Comparison of ENCODE assay signal across 17 cellular contexts in genomic region chr15:80932989-80933388, GRCh38. TPM values are rescaled to one million over a fixed set of nuclear protein-coding genes. Genes with fewer than 3 reads are reported as not detected.
A peak's percentile ranks its signal among the peaks of the same experiment; 100 is the strongest.
DNase-seq lines count a peak whose midpoint lies in the region; ATAC-seq and TF ChIP-seq lines count a peak whose summit lies in the region.
"Had no signal": no experiment of that assay in that cellular context is flagged by ENCODE, and none has a peak within 500 bp of the region (broad histone marks: within the 10 kb centered on the region; RNA-seq: fewer than 3 reads in every experiment).

No MANE protein-coding gene starts in this region.

- no peak overlapping the region for H4K5ac ChIP-seq in H9 (ENCODE audit: insufficient read length, low read depth, low read length)

- no peak overlapping the region for H3K4me3 ChIP-seq in astrocyte of the spinal cord (ENCODE audit: low read depth, low read length)
- no peak overlapping the region for H3K4me3 ChIP-seq in thoracic aorta
- H3K4me3 ChIP-seq: vagina had no signal

- H4K20me1 ChIP-seq in H9 (ENCODE audit: control insufficient read depth, insufficient read depth, insufficient read length): no peaks in the 10 kb centered on the region

- no peak overlapping the region for H3K56ac ChIP-seq in H9 (ENCODE audit: insufficient read length, low read depth, low read length)

- H3K79me2 ChIP-seq in H9 (ENCODE audit: insufficient read depth, low read length): no peaks in the 10 kb centered on the region

- H2AK5ac ChIP-seq in H9 (ENCODE audit: insufficient read length, low read length): no peak overlapping the region

- WGBS in H9 (ENCODE audit: extremely low coverage, insufficient read length, low lambda C conversion rate): no CpG with 5 or more reads among the region's 15 CpGs

- in situ Hi-C loops in astrocyte of the spinal cord (cut with HindIII; ENCODE audit: low sequenced_read_pairs): no loop called here

- no peaks in the 10 kb centered on the region for H3K27me3 Mint-ChIP-seq in nephron progenitor cell (ENCODE audit: low read depth, poor library complexity)
- H3K27me3 Mint-ChIP-seq in H9 (ENCODE audit: low read depth): no peaks in the 10 kb centered on the region
- H3K27me3 Mint-ChIP-seq: B cell; natural killer cell treated with Interleukin-12 subunit alpha and Interleukin-12 subunit beta and Interleukin-15 and Interleukin-18, amount 100 ng/mL, for 72 hours had no signal

- H3K9me3 ChIP-seq in thoracic aorta (no peaks in the 10 kb centered on the region), H9 (ENCODE audit: control insufficient read depth, low read depth, low read length) (no peaks in the 10 kb centered on the region)
- H3K9me3 ChIP-seq: vagina had no signal

- peak; percentile 55 for DNase-seq in astrocyte of the spinal cord (ENCODE audit: low read depth, low spot score)
- peak; percentile 56 for DNase-seq in Right ventricle myocardium superior
- DNase-seq in nephron progenitor cell: no peak
- no peak for DNase-seq in thoracic aorta (ENCODE audit: low spot score)
- DNase-seq in H9: no peak
- no peak for DNase-seq in NCI-H2171 (lab: John Stamatoyannopoulos, UW)
- no peak for DNase-seq in stimulated activated CD4-positive, alpha-beta T cell treated with anti-CD3 and anti-CD28 coated beads, Interleukin-12 subunit alpha, Interleukin-12 subunit beta, amount 100 ng/mL, for 4 hours
- DNase-seq in LoVo (ENCODE audit: low spot score): no peak
- DNase-seq: activated CD8-positive, alpha-beta T cell treated with anti-CD3 and anti-CD28 coated beads, Interleukin-2, amount 10 ng/mL, durations not matched to agents 7 days and 5 days; NCI-H1048; NCI-H2107; NCI-H774 had no signal

- no peaks in the 10 kb centered on the region for H3K23me2 ChIP-seq in H9 (ENCODE audit: insufficient read length, low read depth, low read length, poor library complexity, severe bottlenecking)

- no peak overlapping the region for H2BK20ac ChIP-seq in H9 (ENCODE audit: low read depth, low read length, poor library complexity, severe bottlenecking)

- H4K91ac ChIP-seq in H9 (ENCODE audit: insufficient read length, low read depth, low read length): no peak overlapping the region

- no peaks in the 10 kb centered on the region for H3K36me3 ChIP-seq in thoracic aorta
- H3K36me3 ChIP-seq: vagina, WERI-Rb-1 had no signal

- TF ChIP-seq CTCF in astrocyte of the spinal cord (IDR thresholded peaks at IDR 0.05; ENCODE audit: low read depth, low read length) (no peak), nephron progenitor cell (IDR thresholded peaks at IDR 0.05) (no peak), thoracic aorta (IDR thresholded peaks at IDR 0.05) (no peak), H9 (conservative IDR thresholded peaks at IDR 0.05) (no peak)

- H3K4me1 ChIP-seq in thoracic aorta (ENCODE audit: control insufficient read depth in 1 of 2, low read depth in 2 of 2): peaks cover 0 to 28% of the 10 kb centered on the region in 2 donors
- H3K4me1 ChIP-seq in H9 (ENCODE audit: insufficient read depth, low read length): no peaks in the 10 kb centered on the region; the same call in 1 of the 2 replicates

- no peak overlapping the region for H2BK120ac ChIP-seq in H9 (ENCODE audit: low read depth, low read length, poor library complexity, severe bottlenecking)

- no peaks in the 10 kb centered on the region for H3K79me1 ChIP-seq in H9 (ENCODE audit: insufficient read depth, low read depth, low read length, poor library complexity, severe bottlenecking)

- H3K18ac ChIP-seq in H9 (ENCODE audit: insufficient read length, low read depth, low read length): no peak overlapping the region

- H3K36me3 Mint-ChIP-seq in nephron progenitor cell (ENCODE audit: low read depth) (peaks cover 20% of the 10 kb centered on the region), H9 (ENCODE audit: insufficient read depth in 1 of 3, low read depth in 3 of 3) (no peaks in the 10 kb centered on the region; a peak in 3 of 7 replicates)
- H3K36me3 Mint-ChIP-seq: natural killer cell treated with Interleukin-12 subunit alpha and Interleukin-12 subunit beta and Interleukin-15 and Interleukin-18, amount 100 ng/mL, for 72 hours; stimulated activated effector memory CD8-positive, alpha-beta T cell treated with anti-CD3 and anti-CD28 coated beads, Interleukin-12 subunit alpha, Interleukin-12 subunit beta, amount 100 ng/mL, for 72 hours had no signal

- H3K4me2 ChIP-seq in H9 (ENCODE audit: insufficient read depth, insufficient read length, low read length): no peak overlapping the region

- peak overlapping the region; percentile 80 for H3K27ac Mint-ChIP-seq in nephron progenitor cell
- no peak overlapping the region; a peak in 1 of 7 replicates for H3K27ac Mint-ChIP-seq in H9
- H3K27ac Mint-ChIP-seq: activated CD8-positive, alpha-beta T cell treated with anti-CD3 and anti-CD28 coated beads, Interleukin-2, amount 10 ng/mL, durations not matched to agents 7 days and 5 days; B cell; natural killer cell treated with Interleukin-12 subunit alpha and Interleukin-12 subunit beta and Interleukin-15 and Interleukin-18, amount 100 ng/mL, for 72 hours; stimulated activated effector memory CD8-positive, alpha-beta T cell treated with anti-CD3 and anti-CD28 coated beads, Interleukin-12 subunit alpha, Interleukin-12 subunit beta, amount 100 ng/mL, for 72 hours had no signal

- H3K4me1 Mint-ChIP-seq in nephron progenitor cell (peaks cover 21% of the 10 kb centered on the region), H9 (peaks cover 6 to 7% of the 10 kb centered on the region in 2 experiments)
- H3K4me1 Mint-ChIP-seq: B cell had no signal

- H3T11ph ChIP-seq in H9 (ENCODE audit: low read length): no peak overlapping the region

- H3K23ac ChIP-seq in H9 (ENCODE audit: insufficient read length, low read depth, low read length): no peak overlapping the region

- H3K9me3 Mint-ChIP-seq in nephron progenitor cell: no peaks in the 10 kb centered on the region
- no peaks in the 10 kb centered on the region for H3K9me3 Mint-ChIP-seq in H9
- H3K9me3 Mint-ChIP-seq: natural killer cell treated with Interleukin-12 subunit alpha and Interleukin-12 subunit beta and Interleukin-15 and Interleukin-18, amount 100 ng/mL, for 72 hours; stimulated activated effector memory CD8-positive, alpha-beta T cell treated with anti-CD3 and anti-CD28 coated beads, Interleukin-12 subunit alpha, Interleukin-12 subunit beta, amount 100 ng/mL, for 72 hours had no signal

- H3K4ac ChIP-seq in H9 (ENCODE audit: low read depth, low read length): no peak overlapping the region

- H3K4me3 Mint-ChIP-seq in nephron progenitor cell (no peak overlapping the region), H9 (no peak overlapping the region)
- H3K4me3 Mint-ChIP-seq: activated CD8-positive, alpha-beta T cell treated with anti-CD3 and anti-CD28 coated beads, Interleukin-2, amount 10 ng/mL, durations not matched to agents 7 days and 5 days; B cell; natural killer cell treated with Interleukin-12 subunit alpha and Interleukin-12 subunit beta and Interleukin-15 and Interleukin-18, amount 100 ng/mL, for 72 hours; stimulated activated effector memory CD8-positive, alpha-beta T cell treated with anti-CD3 and anti-CD28 coated beads, Interleukin-12 subunit alpha, Interleukin-12 subunit beta, amount 100 ng/mL, for 72 hours had no signal

- H3K27ac ChIP-seq in thoracic aorta (peak overlapping the region; percentile 18 to 46), H9 (ENCODE audit: insufficient read length, low read depth, low read length) (no peak overlapping the region)
- H3K27ac ChIP-seq: WERI-Rb-1 had no signal

- H2BK5ac ChIP-seq in H9 (ENCODE audit: insufficient read length, low read length): no peak overlapping the region

- no peak overlapping the region for H2AFZ ChIP-seq in H9 (ENCODE audit: low read length)

- H2BK15ac ChIP-seq in H9 (ENCODE audit: low read depth, low read length): no peak overlapping the region

- ATAC-seq in Right ventricle myocardium superior (ENCODE audit: poor library complexity) (peak; percentile 66), thoracic aorta (ENCODE audit: insufficient number of reproducible peaks, low FRiP score, low read depth) (peak; percentile 64)
- ATAC-seq: activated CD8-positive, alpha-beta T cell treated with anti-CD3 and anti-CD28 coated beads, Interleukin-2, amount 10 ng/mL, durations not matched to agents 7 days and 5 days; natural killer cell treated with Interleukin-12 subunit alpha and Interleukin-12 subunit beta and Interleukin-15 and Interleukin-18, amount 100 ng/mL, for 72 hours; stimulated activated effector memory CD8-positive, alpha-beta T cell treated with anti-CD3 and anti-CD28 coated beads, Interleukin-12 subunit alpha, Interleukin-12 subunit beta, amount 100 ng/mL, for 72 hours had no signal

- H3K14ac ChIP-seq in H9 (ENCODE audit: insufficient read depth, low read length): no peak overlapping the region

- H3K27me3 ChIP-seq in thoracic aorta (replicated peaks; ENCODE audit: insufficient read depth) (no peaks in the 10 kb centered on the region), H9 (ENCODE audit: insufficient read depth, low read length) (no peaks in the 10 kb centered on the region)
- H3K27me3 ChIP-seq: vagina had no signal

- H4K8ac ChIP-seq in H9 (replicated peaks; ENCODE audit: insufficient read length, low read depth, low read length): no peak overlapping the region

- intact Hi-C loops in Right ventricle myocardium superior (cut with DNase I): no loop called here

- H3K9ac ChIP-seq in H9 (ENCODE audit: extremely low read depth, insufficient read length, low read length): no peak overlapping the region

- H2BK12ac ChIP-seq in H9 (ENCODE audit: insufficient read length, low read depth, low read length): no peak overlapping the region

RNA-seq across cellular contexts. Expression of gene MESD, which starts 56.6 kb away (rescaled TPM):
- total RNA-seq in Right ventricle myocardium superior: 12.5 TPM
- 10 to 100 TPM; 36.8 to 39.0 TPM for total RNA-seq in thoracic aorta
- total RNA-seq in H9 (2021): 29.1 and 30.1 TPM in 2 replicates

Comparison
In these comparisons a context has a peak if more than half of its experiments do, and no peak if none do; other contexts are left out.
1. DNase-seq: peak in astrocyte of the spinal cord (single experiment) and Right ventricle myocardium superior (single experiment); none in nephron progenitor cell (single experiment), thoracic aorta (single experiment), H9 (single experiment), NCI-H2171 (single experiment), stimulated activated CD4-positive, alpha-beta T cell treated with anti-CD3 and anti-CD28 coated beads, Interleukin-12 subunit alpha, Interleukin-12 subunit beta, amount 100 ng/mL, for 4 hours (single experiment) and LoVo (single experiment).